ENCODE assay signal across 21 cellular contexts in genomic region chr2:231102772-231103171, GRCh38. TPM values are rescaled to one million over a fixed set of nuclear protein-coding genes. Genes with fewer than 3 reads are reported as not detected.
DNase-seq lines count a peak whose midpoint lies in the region; ATAC-seq and TF ChIP-seq lines count a peak whose summit lies in the region.
"Had no signal": no experiment of that assay in that cellular context is flagged by ENCODE, and none has a peak within 500 bp of the region (broad histone marks: within the 10 kb centered on the region; RNA-seq: fewer than 3 reads in every experiment).

No MANE protein-coding gene starts in this region.

- no peak overlapping the region for H3K4me3 Mint-ChIP-seq in activated T-helper 2 cell treated with anti-CD3 and anti-CD28 coated beads, Interferon-gamma antibody, Interleukin-2, Interleukin-4, amounts not matched to agents 10 μg/mL and 5 μg/mL and 100 μg/mL, durations not matched to agents 14 hours and 24 hours and 36 hours (ENCODE audit: low read depth)
- H3K4me3 Mint-ChIP-seq: activated CD4-positive, alpha-beta memory T cell treated with anti-CD3 and anti-CD28 coated beads, Interleukin-2, amount 10 ng/mL, durations not matched to agents 7 days and 5 days; activated naive CD4-positive, alpha-beta T cell treated with anti-CD3 and anti-CD28 coated beads, Interleukin-2, amount 50 U/mL, for 24 hours; activated T-cell treated with anti-CD3 and anti-CD28 coated beads, Interleukin-2, amount 50 U/mL, for 24 hours; neural crest cell; type B pancreatic cell had no signal

- no peaks in the 10 kb centered on the region for H3K27me3 ChIP-seq in gastrocnemius medialis
- H3K27me3 ChIP-seq: hepatocyte had no signal

- H3K36me3 Mint-ChIP-seq in activated T-helper 2 cell treated with anti-CD3 and anti-CD28 coated beads, Interferon-gamma antibody, Interleukin-2, Interleukin-4, amounts not matched to agents 10 μg/mL and 5 μg/mL and 100 μg/mL, durations not matched to agents 14 hours and 24 hours and 36 hours (ENCODE audit: low read depth), result peaks cover 43% of the 10 kb centered on the region

- peaks cover 0 to 5% of the 10 kb centered on the region in 2 donors for H3K4me1 ChIP-seq in gastrocnemius medialis

- intact Hi-C loops in activated T-helper 2 cell treated with anti-CD3 and anti-CD28 coated beads, Interferon-gamma antibody, Interleukin-2, Interleukin-4, amounts not matched to agents 10 μg/mL and 5 μg/mL and 100 μg/mL, durations not matched to agents 14 hours and 24 hours and 36 hours (cut with micrococcal nuclease), result loop anchor here (5.0 kb wide), 3 partner anchors 65 to 350 kb away; no protein-coding TSS in a partner anchor
- intact Hi-C loops in gastrocnemius medialis (cut with DNase I; ENCODE audit: low total_unique reads), result loop anchor here (5.0 kb wide), 2 partner anchors 90 to 350 kb away; no protein-coding TSS in a partner anchor

- DNase-seq in ELR (ENCODE audit: low read depth) (peak; percentile 32), fibroblast of mammary gland (ENCODE audit: low read depth) (peak; percentile 46), gastrocnemius medialis (no peak), C1 segment of cervical spinal cord (lab: John Stamatoyannopoulos, UW) (no peak)
- DNase-seq in activated T-helper 2 cell treated with anti-CD3 and anti-CD28 coated beads, Interferon-gamma antibody, Interleukin-2, Interleukin-4, amounts not matched to agents 10 μg/mL and 5 μg/mL and 100 μg/mL, durations not matched to agents 14 hours and 24 hours and 36 hours (ENCODE audit: low spot score), result no peak
- no peak for DNase-seq in stimulated activated CD4-positive, alpha-beta T cell treated with anti-CD3 and anti-CD28 coated beads, Interleukin-4, amount 100 ng/mL, for 1 hour
- DNase-seq: activated CD4-positive, alpha-beta memory T cell treated with anti-CD3 and anti-CD28 coated beads, Interleukin-2, amount 10 ng/mL, durations not matched to agents 7 days and 5 days; activated T-cell treated with anti-CD3 and anti-CD28 coated beads, Interleukin-2, amount 50 U/mL, for 24 hours; effector CD8-positive, alpha-beta T cell; NCI-H1105; NCI-H2107; NCI-H526; stimulated activated naive CD4-positive, alpha-beta T cell had no signal

- no peak for TF ChIP-seq POLR2A in gastrocnemius medialis (IDR thresholded peaks at IDR 0.05)

- H3K27ac Mint-ChIP-seq in activated T-helper 2 cell treated with anti-CD3 and anti-CD28 coated beads, Interferon-gamma antibody, Interleukin-2, Interleukin-4, amounts not matched to agents 10 μg/mL and 5 μg/mL and 100 μg/mL, durations not matched to agents 14 hours and 24 hours and 36 hours, result peak overlapping the region; percentile 13
- H3K27ac Mint-ChIP-seq: activated CD4-positive, alpha-beta memory T cell treated with anti-CD3 and anti-CD28 coated beads, Interleukin-2, amount 10 ng/mL, durations not matched to agents 7 days and 5 days; type B pancreatic cell had no signal

- H3K36me3 ChIP-seq in gastrocnemius medialis, result peaks cover 0 to 44% of the 10 kb centered on the region in 2 donors

- H3K9me3 Mint-ChIP-seq in activated T-helper 2 cell treated with anti-CD3 and anti-CD28 coated beads, Interferon-gamma antibody, Interleukin-2, Interleukin-4, amounts not matched to agents 10 μg/mL and 5 μg/mL and 100 μg/mL, durations not matched to agents 14 hours and 24 hours and 36 hours, result peaks cover 16% of the 10 kb centered on the region
- H3K9me3 Mint-ChIP-seq: neural crest cell had no signal

- H3K4me3 ChIP-seq in fibroblast of mammary gland (ENCODE audit: control insufficient read depth, low read depth, low read length), result no peak overlapping the region
- H3K4me3 ChIP-seq in gastrocnemius medialis, result no peak overlapping the region
- H3K4me3 ChIP-seq: hepatocyte had no signal

- ATAC-seq in gastrocnemius medialis, result no peak
- no peak for ATAC-seq in HG03135 (IDR thresholded peaks at IDR 0.05; ENCODE audit: unreplicated experiment)
- no peak for ATAC-seq in GM18870 (IDR thresholded peaks at IDR 0.05; ENCODE audit: unreplicated experiment)
- ATAC-seq: Right ventricle myocardium inferior had no signal

- no peaks in the 10 kb centered on the region for H3K9me3 ChIP-seq in gastrocnemius medialis

- TF ChIP-seq CTCF in fibroblast of mammary gland (conservative IDR thresholded peaks at IDR 0.05; ENCODE audit: control insufficient read depth, insufficient read depth, low read depth, low read length), result no peak
- no peak for TF ChIP-seq CTCF in gastrocnemius medialis (IDR thresholded peaks at IDR 0.05 in 4 of 5, conservative IDR thresholded peaks at IDR 0.05 in 1 of 5)

- peak overlapping the region in 3 of 4 donors; percentile 36 to 53 (median 47) for H3K27ac ChIP-seq in gastrocnemius medialis
- H3K27ac ChIP-seq: hepatocyte had no signal

- in situ Hi-C loops in gastrocnemius medialis (cut with MboI; ENCODE audit: low sequenced_read_pairs in 4 of 4), result loop anchor here (10.0 to 25.0 kb wide), 4 partner anchors 310 to 360 kb away; partner anchors contain the start of gene NCL (in 1 of the 4)

- peaks cover 18% of the 10 kb centered on the region for H3K4me1 Mint-ChIP-seq in activated T-helper 2 cell treated with anti-CD3 and anti-CD28 coated beads, Interferon-gamma antibody, Interleukin-2, Interleukin-4, amounts not matched to agents 10 μg/mL and 5 μg/mL and 100 μg/mL, durations not matched to agents 14 hours and 24 hours and 36 hours (ENCODE audit: low read depth)
- H3K4me1 Mint-ChIP-seq: neural crest cell had no signal

- H3K27me3 Mint-ChIP-seq in activated T-helper 2 cell treated with anti-CD3 and anti-CD28 coated beads, Interferon-gamma antibody, Interleukin-2, Interleukin-4, amounts not matched to agents 10 μg/mL and 5 μg/mL and 100 μg/mL, durations not matched to agents 14 hours and 24 hours and 36 hours (ENCODE audit: low read depth), result no peaks in the 10 kb centered on the region
- H3K27me3 Mint-ChIP-seq: activated CD4-positive, alpha-beta memory T cell treated with anti-CD3 and anti-CD28 coated beads, Interleukin-2, amount 10 ng/mL, durations not matched to agents 7 days and 5 days; activated naive CD4-positive, alpha-beta T cell treated with anti-CD3 and anti-CD28 coated beads, Interleukin-2, amount 50 U/mL, for 24 hours; activated T-cell treated with anti-CD3 and anti-CD28 coated beads, Interleukin-2, amount 50 U/mL, for 24 hours; type B pancreatic cell had no signal

RNA-seq across cellular contexts. Expression of gene HTR2B, which starts 22.1 kb away (rescaled TPM):
- total RNA-seq in activated T-helper 2 cell treated with anti-CD3 and anti-CD28 coated beads, Interferon-gamma antibody, Interleukin-2, Interleukin-4, amounts not matched to agents 10 μg/mL and 5 μg/mL and 100 μg/mL, durations not matched to agents 14 hours and 24 hours and 36 hours, result not detected in 2 replicates
- under 1 TPM in 1 of 4 donors, not detected in 3; 0.09 TPM for total RNA-seq in gastrocnemius medialis
- total RNA-seq: neural crest cell; Right ventricle myocardium inferior; T-helper 1 cell treated with Interleukin-12 subunit alpha and Interleukin-12 subunit beta and Interleukin-4 antibody, amounts not matched to agents 30 ng/mL and 1 ng/mL, for 36 hours had no signal

RNA-seq across cellular contexts. Expression of gene PSMD1, which starts 46.1 kb away (rescaled TPM):
- total RNA-seq in activated T-helper 2 cell treated with anti-CD3 and anti-CD28 coated beads, Interferon-gamma antibody, Interleukin-2, Interleukin-4, amounts not matched to agents 10 μg/mL and 5 μg/mL and 100 μg/mL, durations not matched to agents 14 hours and 24 hours and 36 hours, result 180 and 194 TPM in 2 replicates
- total RNA-seq in gastrocnemius medialis, result 100 to 1,000 TPM; 169 to 189 (median 182) TPM

Comparison
In these comparisons a context has a peak if more than half of its experiments do, and no peak if none do; other contexts are left out.
1. DNase-seq: peak in ELR (single experiment) and fibroblast of mammary gland (single experiment); none in activated T-helper 2 cell treated with anti-CD3 and anti-CD28 coated beads, Interferon-gamma antibody, Interleukin-2, Interleukin-4, amounts not matched to agents 10 μg/mL and 5 μg/mL and 100 μg/mL, durations not matched to agents 14 hours and 24 hours and 36 hours (single experiment), gastrocnemius medialis (0 of 2), stimulated activated CD4-positive, alpha-beta T cell treated with anti-CD3 and anti-CD28 coated beads, Interleukin-4, amount 100 ng/mL, for 1 hour (single experiment) and C1 segment of cervical spinal cord (0 of 14).